ENCODE assay signal across 8 cellular contexts in the genomic region with DNA sequence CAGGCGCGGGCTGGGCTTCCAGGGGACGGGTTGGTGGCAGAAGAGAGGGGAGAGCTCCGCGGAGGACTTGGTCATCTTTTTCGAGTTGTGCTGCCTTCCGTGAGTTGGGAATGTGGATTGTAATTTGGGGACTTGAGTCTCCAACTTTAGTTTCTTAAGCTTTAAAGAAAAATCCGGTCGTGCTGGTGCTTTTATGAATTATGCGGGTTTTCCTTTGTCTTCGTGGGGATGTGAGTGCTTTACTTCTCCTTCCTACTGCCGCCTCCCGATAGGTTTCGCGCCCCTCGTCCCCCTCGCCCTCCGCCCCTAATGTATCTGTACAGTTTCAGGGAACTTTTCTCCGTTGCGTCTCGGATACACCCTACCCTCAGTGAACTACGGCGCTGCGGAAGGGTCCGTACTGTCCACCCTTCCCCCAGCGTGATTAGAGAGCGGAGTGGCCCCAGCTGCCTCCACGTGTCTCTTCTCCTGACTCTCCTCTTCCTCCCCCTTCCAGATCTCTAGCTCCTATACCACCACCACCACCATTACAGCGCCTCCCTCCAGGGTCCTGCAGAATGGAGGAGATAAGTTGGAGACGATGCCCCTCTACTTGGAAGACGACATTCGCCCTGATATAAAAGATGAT. TPM values are rescaled to one million over a fixed set of nuclear protein-coding genes. Genes with fewer than 3 reads are reported as not detected.
DNase-seq lines count a peak whose midpoint lies in the region; ATAC-seq, FAIRE-seq and TF ChIP-seq lines count a peak whose summit lies in the region.

No MANE protein-coding gene starts in this region.

- FAIRE-seq in bronchial epithelial cell (lab: Jason Lieb, UNC), result no peak

- H3K4me1 ChIP-seq in upper lobe of right lung, result peaks cover 9% of the 10 kb centered on the region

- DNase-seq in bronchial epithelial cell (ENCODE audit: low read depth) (no peak), lower leg skin (ENCODE audit: low spot score in 2 of 2) (no peak), upper lobe of right lung (no peak), cerebellar nuclear complex (lab: John Stamatoyannopoulos, UW) (no peak), SW 1271 (lab: John Stamatoyannopoulos, UW) (no peak)
- DNase-seq in stimulated activated CD8-positive, alpha-beta memory T cell treated with anti-CD3 and anti-CD28 coated beads, Interleukin-4, amount 100 ng/mL, for 48 hours, result no peak

- H3K27ac ChIP-seq in KOPT-K1 (ENCODE audit: low read depth, low read length, poor library complexity, severe bottlenecking), result peak overlapping the region; percentile 97
- no peak overlapping the region for H3K27ac ChIP-seq in upper lobe of right lung

- H3K4me3 ChIP-seq in GM12875 (ENCODE audit: low read depth, low read length) (peak overlapping the region; percentile 86), bronchial epithelial cell (ENCODE audit: low read depth, low read length) (peak overlapping the region; percentile 78), lower leg skin (ENCODE audit: low read depth, poor library complexity, severe bottlenecking) (peak overlapping the region; percentile 50), upper lobe of right lung (peak overlapping the region; percentile 72)

- peak; percentile 1 for ATAC-seq in upper lobe of right lung

- TF ChIP-seq POLR2A in lower leg skin (IDR thresholded peaks at IDR 0.05), result no peak

- H3K27me3 ChIP-seq in bronchial epithelial cell (ENCODE audit: control insufficient read depth, insufficient read depth, low read length) (no peaks in the 10 kb centered on the region), upper lobe of right lung (no peaks in the 10 kb centered on the region)

- WGBS in lower leg skin, 2 donors, result 21 to 22% methylated on average over 32 of the region's 32 CpGs

- intact Hi-C loops in lower leg skin (cut with DNase I; ENCODE audit: low total_unique reads) (loop anchor here (5.0 kb wide), 1 partner anchor 170 kb away; a partner anchor contains a TSS), upper lobe of right lung (cut with DNase I) (no loop called here)

- H3K36me3 ChIP-seq in KOPT-K1 (ENCODE audit: insufficient read depth, low read length) (peaks cover 54% of the 10 kb centered on the region), bronchial epithelial cell (ENCODE audit: control insufficient read depth, insufficient read depth, low read length) (peaks cover 32% of the 10 kb centered on the region), upper lobe of right lung (peaks cover 5% of the 10 kb centered on the region)

- no peaks in the 10 kb centered on the region for H3K9me3 ChIP-seq in KOPT-K1 (ENCODE audit: insufficient read depth, low read length, poor library complexity, severe bottlenecking)
- H3K9me3 ChIP-seq in upper lobe of right lung, result no peaks in the 10 kb centered on the region

- TF ChIP-seq CTCF in GM12875 (IDR thresholded peaks at IDR 0.05; ENCODE audit: borderline replicate concordance, insufficient read depth, low read depth, low read length) (no peak), bronchial epithelial cell (IDR thresholded peaks at IDR 0.05; ENCODE audit: insufficient read depth, low read length, severe bottlenecking) (no peak), lower leg skin (IDR thresholded peaks at IDR 0.05) (no peak), upper lobe of right lung (IDR thresholded peaks at IDR 0.05) (no peak)

RNA-seq across cellular contexts. Expression of a gene that starts 0.6 kb away (rescaled TPM):
- 199 and 298 TPM in 2 replicates for total RNA-seq in bronchial epithelial cell
- total RNA-seq in lower leg skin, result 10 to 100 TPM; 23.8 to 56.7 (median 32.3) TPM
- total RNA-seq in upper lobe of right lung, result 276 TPM

RNA-seq across cellular contexts. Expression of a gene that starts 17.7 kb away (rescaled TPM):
- total RNA-seq in bronchial epithelial cell (under 0.01 TPM in 1 of 2 replicates, not detected in the other), lower leg skin (not detected), upper lobe of right lung (2.1 TPM)
